ENCODE assay signal across 26 cellular contexts in the genomic region with DNA sequence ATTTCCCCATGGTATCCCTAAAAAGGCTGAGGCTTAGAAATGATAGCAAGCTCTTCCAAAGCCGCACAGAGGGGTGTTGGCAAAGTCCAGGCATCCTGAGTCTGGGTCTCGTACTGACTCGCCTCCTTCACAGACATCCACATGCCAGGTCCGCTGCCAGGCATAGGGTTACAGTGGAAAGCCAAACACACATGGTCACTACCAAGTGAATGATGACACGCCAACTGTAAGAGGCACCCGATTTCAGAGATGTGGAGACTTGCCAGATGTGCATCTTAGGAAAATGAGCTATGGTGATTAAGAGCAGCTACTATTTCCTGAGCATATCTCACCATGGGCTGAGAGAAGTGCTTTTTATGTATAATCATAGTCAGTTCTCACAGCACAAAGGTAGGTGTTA.
DNase-seq lines count a peak whose midpoint lies in the region; TF ChIP-seq lines count a peak whose summit lies in the region.
"Had no signal": no experiment of that assay in that cellular context is flagged by ENCODE, and none has a peak within 500 bp of the region (broad histone marks: within the 10 kb centered on the region; RNA-seq: fewer than 3 reads in every experiment).

No MANE protein-coding gene starts in this region.

- DNase-seq in NCI-H2171 treated with DMSO at 0.1 percent for 48 hours (lab: John Stamatoyannopoulos, UW): peak; percentile 49
- no peak for DNase-seq in NCI-H2171 (lab: John Stamatoyannopoulos, UW)
- DNase-seq in LHCN-M2 (ENCODE audit: low read depth): peak; percentile 2
- DNase-seq in mesenchymal stem cell: peak; percentile 23
- no peak for DNase-seq in colonic mucosa
- no peak for DNase-seq in CD8-positive, alpha-beta memory T cell
- DNase-seq in HEK293T (ENCODE audit: extremely low spot score): no peak
- DNase-seq: 8988T; ACHN; AML-193; CD4-positive, alpha-beta T cell; COR-L47; DMS79; GF-D8; Kasumi-1; NCI-H1092; NCI-H1417 treated with DMSO at 0.1 percent for 48 hours; NCI-H187 treated with DMSO at 0.1 percent for 48 hours; NCI-H524 treated with DMSO at 0.1 percent for 48 hours; NCI-H774; PC-9; Right ventricle myocardium superior; RPMI8226 had no signal

- no peaks in the 10 kb centered on the region for H3K36me3 ChIP-seq in mesenchymal stem cell (ENCODE audit: control insufficient read depth in 1 of 2, insufficient read depth in 2 of 2, low read depth in 1 of 2, low read length in 2 of 2)
- H3K36me3 ChIP-seq in colonic mucosa: no peaks in the 10 kb centered on the region
- no peaks in the 10 kb centered on the region for H3K36me3 ChIP-seq in CD8-positive, alpha-beta memory T cell (ENCODE audit: insufficient read depth, low read length)
- H3K36me3 ChIP-seq: BLaER1 treated with 17β-estradiol and CSF1 and Interleukin-3, amounts not matched to agents 10 nM and 100 nM; SJSA1 had no signal

- H2AK5ac ChIP-seq in mesenchymal stem cell (ENCODE audit: low read length, severe bottlenecking): no peak overlapping the region

- H2BK15ac ChIP-seq in mesenchymal stem cell (ENCODE audit: low read depth, poor library complexity, severe bottlenecking): no peak overlapping the region

- H2AFZ ChIP-seq in mesenchymal stem cell (ENCODE audit: low read depth, low read length): no peak overlapping the region
- H2AFZ ChIP-seq: PC-9 had no signal

- H3K9ac ChIP-seq in mesenchymal stem cell (ENCODE audit: low read length) (no peak overlapping the region), colonic mucosa (ENCODE audit: low read depth in 2 of 2, low read length in 2 of 2) (no peak overlapping the region)
- H3K9ac ChIP-seq: BLaER1 treated with 17β-estradiol and CSF1 and Interleukin-3, amounts not matched to agents 10 nM and 100 nM had no signal

- H3K4me3 Mint-ChIP-seq in CD8-positive, alpha-beta memory T cell: no peak overlapping the region
- H3K4me3 Mint-ChIP-seq: CD4-positive, alpha-beta T cell had no signal

- no peak overlapping the region for H4K8ac ChIP-seq in mesenchymal stem cell (ENCODE audit: low read length)

- no peak overlapping the region for H4K91ac ChIP-seq in mesenchymal stem cell (ENCODE audit: low read length)

- peaks cover 0 to 3% (median 0%) of the 10 kb centered on the region in 3 donors for H3K36me3 Mint-ChIP-seq in CD8-positive, alpha-beta memory T cell

- no peak overlapping the region for H3K18ac ChIP-seq in mesenchymal stem cell (ENCODE audit: low read depth in 1 of 2, low read length in 2 of 2)

- H3K4me2 ChIP-seq in mesenchymal stem cell (ENCODE audit: low read length, poor library complexity, severe bottlenecking): no peak overlapping the region
- H3K4me2 ChIP-seq: BLaER1 treated with 17β-estradiol and CSF1 and Interleukin-3, amounts not matched to agents 10 nM and 100 nM; PC-9 had no signal

- no peak overlapping the region for H2BK120ac ChIP-seq in mesenchymal stem cell (ENCODE audit: low read depth, low read length)

- H3K4ac ChIP-seq in mesenchymal stem cell (ENCODE audit: low read depth in 1 of 2, low read length in 2 of 2): no peak overlapping the region

- CTCF ChIA-PET in CD8-positive, alpha-beta memory T cell (lab: Charles Lee): no interaction called here
- CTCF ChIA-PET in HEK293T (lab: Yijun Ruan, JAX): no interaction called here

- TF ChIP-seq CTCF in colonic mucosa (IDR thresholded peaks at IDR 0.05): no peak

- H3K14ac ChIP-seq in mesenchymal stem cell (ENCODE audit: low read length in 2 of 2): no peak overlapping the region

- intact Hi-C loops in colonic mucosa (cut with DNase I): no loop called here

- H3K27ac ChIP-seq in mesenchymal stem cell (ENCODE audit: low read length, poor library complexity, severe bottlenecking) (no peak overlapping the region), colonic mucosa (no peak overlapping the region)
- no peak overlapping the region for H3K27ac ChIP-seq in CD8-positive, alpha-beta memory T cell (ENCODE audit: low read depth, low read length)
- H3K27ac ChIP-seq: BLaER1 treated with 17β-estradiol and CSF1 and Interleukin-3, amounts not matched to agents 10 nM and 100 nM; HL-60; PC-9; SJSA1 had no signal

- no peak overlapping the region for H3K27ac Mint-ChIP-seq in CD8-positive, alpha-beta memory T cell
- H3K27ac Mint-ChIP-seq: CD4-positive, alpha-beta T cell had no signal

- H3K23ac ChIP-seq in mesenchymal stem cell (ENCODE audit: low read length in 2 of 2): no peak overlapping the region

- no peaks in the 10 kb centered on the region for H3K79me1 ChIP-seq in mesenchymal stem cell (replicated peaks; ENCODE audit: low read length, poor library complexity, severe bottlenecking)

- 81% methylated on average over 6 of the region's 6 CpGs for WGBS in mesenchymal stem cell

- H3K4me1 ChIP-seq in mesenchymal stem cell (ENCODE audit: control insufficient read depth, insufficient read depth, low read depth, low read length) (peaks cover 2% of the 10 kb centered on the region), colonic mucosa (no peaks in the 10 kb centered on the region)
- no peaks in the 10 kb centered on the region for H3K4me1 ChIP-seq in CD8-positive, alpha-beta memory T cell (ENCODE audit: insufficient read depth, low read length)
- H3K4me1 ChIP-seq: BLaER1 treated with 17β-estradiol and CSF1 and Interleukin-3, amounts not matched to agents 10 nM and 100 nM; SJSA1 had no signal

- POLR2A ChIA-PET in CD8-positive, alpha-beta memory T cell (lab: Charles Lee): no interaction called here
- POLR2A ChIA-PET in HEK293T (lab: Yijun Ruan, JAX): no interaction called here

- no peaks in the 10 kb centered on the region for H3K4me1 Mint-ChIP-seq in CD8-positive, alpha-beta memory T cell

- H3K9me3 Mint-ChIP-seq in CD8-positive, alpha-beta memory T cell: peaks cover 0 to 2% (median 0%) of the 10 kb centered on the region in 5 donors
- H3K9me3 Mint-ChIP-seq: CD4-positive, alpha-beta T cell had no signal

- no peak overlapping the region for H2BK12ac ChIP-seq in mesenchymal stem cell (ENCODE audit: low read length in 2 of 2)

- peaks cover 9 to 20% of the 10 kb centered on the region in 2 donors for H3K27me3 Mint-ChIP-seq in CD8-positive, alpha-beta memory T cell

- no peak overlapping the region for H2BK5ac ChIP-seq in mesenchymal stem cell (ENCODE audit: low read depth, low read length, poor library complexity, severe bottlenecking)

- H3K27me3 ChIP-seq in mesenchymal stem cell (ENCODE audit: control insufficient read depth in 1 of 2, insufficient read depth in 1 of 2, low read length in 2 of 2) (peaks cover 28 to 29% of the 10 kb centered on the region in 2 experiments), colonic mucosa (no peaks in the 10 kb centered on the region)
- H3K27me3 ChIP-seq in CD8-positive, alpha-beta memory T cell (ENCODE audit: insufficient read depth, low read length, poor library complexity, severe bottlenecking): no peaks in the 10 kb centered on the region
- H3K27me3 ChIP-seq: BLaER1 treated with 17β-estradiol and CSF1 and Interleukin-3, amounts not matched to agents 10 nM and 100 nM; SJSA1 had no signal

- H3K4me3 ChIP-seq in mesenchymal stem cell (ENCODE audit: insufficient read depth in 1 of 2, low read depth in 1 of 2, low read length in 2 of 2) (no peak overlapping the region), colonic mucosa (no peak overlapping the region)
- H3K4me3 ChIP-seq in CD8-positive, alpha-beta memory T cell (ENCODE audit: low read length): no peak overlapping the region
- H3K4me3 ChIP-seq: BLaER1 treated with 17β-estradiol and CSF1 and Interleukin-3, amounts not matched to agents 10 nM and 100 nM; PC-9; SJSA1 had no signal

- H3K9me3 ChIP-seq in mesenchymal stem cell (ENCODE audit: control insufficient read depth, low read length): no peaks in the 10 kb centered on the region
- H3K9me3 ChIP-seq in colonic mucosa: no peaks in the 10 kb centered on the region
- no peaks in the 10 kb centered on the region for H3K9me3 ChIP-seq in CD8-positive, alpha-beta memory T cell (ENCODE audit: low read length)
- H3K9me3 ChIP-seq: BLaER1 treated with 17β-estradiol and CSF1 and Interleukin-3, amounts not matched to agents 10 nM and 100 nM; SJSA1 had no signal

TF ChIP-seq in HEK293T, 16 proteins besides CTCF, POLR2A, EP300 and RAD21:
- TF ChIP-seq NFRKB (IDR thresholded peaks at IDR 0.05) (no peak), FOXM1 (IDR thresholded peaks at IDR 0.05; ENCODE audit: borderline replicate concordance) (no peak), BHLHE40 (IDR thresholded peaks at IDR 0.05; ENCODE audit: borderline replicate concordance) (no peak), ELF4 (IDR thresholded peaks at IDR 0.05) (no peak), FOXA1 (IDR thresholded peaks at IDR 0.05) (no peak), SUZ12 (IDR thresholded peaks at IDR 0.05) (no peak), CTBP1 (IDR thresholded peaks at IDR 0.05; ENCODE audit: borderline replicate concordance) (no peak), L3MBTL2 (conservative IDR thresholded peaks at IDR 0.05) (no peak), ARNT (IDR thresholded peaks at IDR 0.05) (no peak)

Comparison
In these comparisons a context has a peak if more than half of its experiments do, and no peak if none do; other contexts are left out.
1. DNase-seq: peak in NCI-H2171 treated with DMSO at 0.1 percent for 48 hours (single experiment), LHCN-M2 (single experiment) and mesenchymal stem cell (single experiment); none in NCI-H2171 (single experiment), colonic mucosa (single experiment), CD8-positive, alpha-beta memory T cell (0 of 5) and HEK293T (single experiment).